Comparison of ENCODE assay signal across 20 cellular contexts in the genomic region with DNA sequence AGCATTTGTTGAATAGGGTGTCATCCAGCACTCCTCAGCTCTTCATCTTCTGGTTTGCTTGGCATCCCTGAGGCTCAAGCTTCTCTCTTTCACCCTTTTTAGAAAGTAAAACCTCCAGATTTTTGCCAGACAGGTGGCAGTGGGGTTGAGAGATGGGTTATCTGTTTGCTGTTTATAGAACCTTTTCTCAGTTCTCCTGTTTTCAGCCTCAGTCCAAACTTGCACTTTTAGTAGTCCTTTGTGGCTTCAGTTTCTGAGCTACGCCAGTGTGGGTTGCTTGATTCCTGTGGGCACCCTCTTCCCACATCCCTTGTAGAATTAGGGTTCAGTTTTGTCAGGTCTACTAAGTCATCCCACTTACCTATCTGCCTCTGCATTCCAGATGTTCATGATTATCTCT.
A peak's percentile ranks its signal among the peaks of the same experiment; 100 is the strongest.
DNase-seq lines count a peak whose midpoint lies in the region; ATAC-seq and TF ChIP-seq lines count a peak whose summit lies in the region.
"Had no signal": no experiment of that assay in that cellular context is flagged by ENCODE, and none has a peak within 500 bp of the region (broad histone marks: within the 10 kb centered on the region; RNA-seq: fewer than 3 reads in every experiment).

No MANE protein-coding gene starts in this region.

- no peaks in the 10 kb centered on the region for H3K9me2 ChIP-seq in MM.1S (replicated peaks; ENCODE audit: insufficient read depth, low read length)

- H3K23me2 ChIP-seq in H9 (ENCODE audit: insufficient read length, low read depth, low read length, poor library complexity, severe bottlenecking): no peaks in the 10 kb centered on the region

- no peaks in the 10 kb centered on the region for H3K36me3 ChIP-seq in MM.1S (replicated peaks; ENCODE audit: insufficient read depth, low read length)

- no peak overlapping the region for H2BK12ac ChIP-seq in H9 (ENCODE audit: insufficient read length, low read depth, low read length)

- no peak overlapping the region for H4K8ac ChIP-seq in H9 (replicated peaks; ENCODE audit: insufficient read length, low read depth, low read length)

- no peaks in the 10 kb centered on the region for H3K27me3 ChIP-seq in H9 (ENCODE audit: insufficient read depth, low read length)
- no peaks in the 10 kb centered on the region for H3K27me3 ChIP-seq in MM.1S (replicated peaks; ENCODE audit: insufficient read depth, low read length)
- H3K27me3 ChIP-seq: sigmoid colon, upper lobe of right lung had no signal

- peaks cover 6% of the 10 kb centered on the region; the same call in 1 of the 2 replicates for H3F3A ChIP-seq in MM.1S (ENCODE audit: insufficient read depth, low read length)

- no peaks in the 10 kb centered on the region for H3K79me1 ChIP-seq in H9 (ENCODE audit: insufficient read depth, low read depth, low read length, poor library complexity, severe bottlenecking)

- no peak overlapping the region for H2AK5ac ChIP-seq in H9 (ENCODE audit: insufficient read length, low read length)

- H3K27ac ChIP-seq in H9 (ENCODE audit: insufficient read length, low read depth, low read length): no peak overlapping the region
- H3K27ac ChIP-seq in MM.1S (ENCODE audit: low read length): no peak overlapping the region
- H3K27ac ChIP-seq in caudate nucleus (ENCODE audit: low read depth, low read length): no peak overlapping the region
- H3K27ac ChIP-seq: C4-2B, parathyroid adenoma, sigmoid colon, upper lobe of right lung had no signal

- DNase-seq in GM12864 (ENCODE audit: low read depth) (peak; percentile 30), H9 (no peak), MM.1S (peak; percentile 31), NCI-H774 (lab: John Stamatoyannopoulos, UW) (no peak), HuH-7 (ENCODE audit: low spot score) (no peak), caudate nucleus (lab: John Stamatoyannopoulos, UW) (no peak)
- DNase-seq: activated CD4-positive, alpha-beta T cell treated with anti-CD3 and anti-CD28 coated beads, Interleukin-2, amount 10 ng/mL, durations not matched to agents 7 days and 5 days; activated naive CD4-positive, alpha-beta T cell treated with anti-CD3 and anti-CD28 coated beads, Interleukin-2, amount 50 U/mL, for 16 hours; activated T-cell treated with anti-CD3 and anti-CD28 coated beads, Interleukin-2, amount 50 U/mL, for 4 hours; DMS79 treated with DMSO at 0.1 percent for 48 hours; naive thymus-derived CD4-positive, alpha-beta T cell; NCI-H187 treated with DMSO at 0.1 percent for 48 hours; NCI-H446; RPMI8226; sigmoid colon; upper lobe of right lung had no signal

- no CpG with 5 or more reads among the region's 1 CpG for WGBS in H9 (ENCODE audit: extremely low coverage, insufficient read length, low lambda C conversion rate)

- H3K27ac Mint-ChIP-seq in H9: peak overlapping the region; percentile 6 to 54 (median 13); a peak in 3 of 7 replicates
- H3K27ac Mint-ChIP-seq: activated CD4-positive, alpha-beta T cell treated with anti-CD3 and anti-CD28 coated beads, Interleukin-2, amount 10 ng/mL, durations not matched to agents 7 days and 5 days had no signal

- H3K27me3 Mint-ChIP-seq in H9 (ENCODE audit: low read depth): no peaks in the 10 kb centered on the region
- H3K27me3 Mint-ChIP-seq: activated CD4-positive, alpha-beta T cell treated with anti-CD3 and anti-CD28 coated beads, Interleukin-2, amount 10 ng/mL, durations not matched to agents 7 days and 5 days; naive thymus-derived CD4-positive, alpha-beta T cell had no signal

- H3K36me3 Mint-ChIP-seq in H9 (ENCODE audit: insufficient read depth in 1 of 3, low read depth in 3 of 3): peaks cover 23 to 63% (median 57%) of the 10 kb centered on the region in 3 experiments

- no peak overlapping the region for H2BK15ac ChIP-seq in H9 (ENCODE audit: low read depth, low read length)

- no peak overlapping the region for H2BK120ac ChIP-seq in H9 (ENCODE audit: low read depth, low read length, poor library complexity, severe bottlenecking)

- no peak overlapping the region for H3T11ph ChIP-seq in H9 (ENCODE audit: low read length)

- H3K23ac ChIP-seq in H9 (ENCODE audit: insufficient read length, low read depth, low read length): no peak overlapping the region

- peak; percentile 50 for ATAC-seq in GM19023 (IDR thresholded peaks at IDR 0.05; ENCODE audit: unreplicated experiment)
- no peak for ATAC-seq in esophagus mucosa
- ATAC-seq: activated T-cell treated with anti-CD3 and anti-CD28 coated beads, Interleukin-2, amount 50 U/mL, for 4 hours; naive thymus-derived CD4-positive, alpha-beta T cell; upper lobe of right lung had no signal

- H3K9me3 ChIP-seq in H9 (ENCODE audit: control insufficient read depth, low read depth, low read length) (no peaks in the 10 kb centered on the region), MM.1S (replicated peaks; ENCODE audit: insufficient read depth, low read length) (no peaks in the 10 kb centered on the region)
- H3K9me3 ChIP-seq: sigmoid colon, upper lobe of right lung had no signal

- H3K4me3 ChIP-seq in GM12864 (ENCODE audit: low read depth, low read length) (no peak overlapping the region), MM.1S (ENCODE audit: low read length) (no peak overlapping the region)
- H3K4me3 ChIP-seq: sigmoid colon, upper lobe of right lung had no signal

- no peaks in the 10 kb centered on the region for H3K9me3 Mint-ChIP-seq in H9
- H3K9me3 Mint-ChIP-seq: activated CD4-positive, alpha-beta T cell treated with anti-CD3 and anti-CD28 coated beads, Interleukin-2, amount 10 ng/mL, durations not matched to agents 7 days and 5 days; activated T-cell treated with anti-CD3 and anti-CD28 coated beads, Interleukin-2, amount 50 U/mL, for 4 hours; naive thymus-derived CD4-positive, alpha-beta T cell had no signal

- no peak overlapping the region for H2BK5ac ChIP-seq in H9 (ENCODE audit: insufficient read length, low read length)

- no peak overlapping the region for H4K91ac ChIP-seq in H9 (ENCODE audit: insufficient read length, low read depth, low read length)

- no peak overlapping the region for H2AFZ ChIP-seq in H9 (ENCODE audit: low read length)
- no peak overlapping the region for H2AFZ ChIP-seq in MM.1S (ENCODE audit: low read length)
- H2AFZ ChIP-seq: parathyroid adenoma had no signal

- H4K20me1 ChIP-seq in H9 (ENCODE audit: control insufficient read depth, insufficient read depth, insufficient read length): no peaks in the 10 kb centered on the region
- H4K20me1 ChIP-seq in MM.1S (ENCODE audit: insufficient read depth, low read length): no peaks in the 10 kb centered on the region

- H2BK20ac ChIP-seq in H9 (ENCODE audit: low read depth, low read length, poor library complexity, severe bottlenecking): no peak overlapping the region

- H3K4me2 ChIP-seq in H9 (ENCODE audit: insufficient read depth, insufficient read length, low read length): no peak overlapping the region
- H3K4me2 ChIP-seq in MM.1S (ENCODE audit: low read depth, low read length): no peak overlapping the region

- H3K9ac ChIP-seq in H9 (ENCODE audit: extremely low read depth, insufficient read length, low read length) (no peak overlapping the region), MM.1S (ENCODE audit: low read length) (no peak overlapping the region)
- H3K9ac ChIP-seq: parathyroid adenoma had no signal

- H4K5ac ChIP-seq in H9 (ENCODE audit: insufficient read length, low read depth, low read length): no peak overlapping the region

- H3K56ac ChIP-seq in H9 (ENCODE audit: insufficient read length, low read depth, low read length): no peak overlapping the region

- no peaks in the 10 kb centered on the region; the same call in 1 of the 2 replicates for H3K4me1 ChIP-seq in H9 (ENCODE audit: insufficient read depth, low read length)
- H3K4me1 ChIP-seq in MM.1S (ENCODE audit: low read length): peaks cover 8% of the 10 kb centered on the region
- H3K4me1 ChIP-seq: parathyroid adenoma, sigmoid colon, upper lobe of right lung had no signal

- peaks cover 17 to 19% of the 10 kb centered on the region in 2 experiments for H3K4me1 Mint-ChIP-seq in H9

- no peak for TF ChIP-seq CTCF in GM12864 (IDR thresholded peaks at IDR 0.05; ENCODE audit: low read depth, low read length, missing control alignments)
- no peak for TF ChIP-seq CTCF in H9 (conservative IDR thresholded peaks at IDR 0.05)
- TF ChIP-seq CTCF in MM.1S (IDR thresholded peaks at IDR 0.05; ENCODE audit: low read length): no peak

- no peak overlapping the region for H3K4ac ChIP-seq in H9 (ENCODE audit: low read depth, low read length)

- no peak overlapping the region for H3K14ac ChIP-seq in H9 (ENCODE audit: insufficient read depth, low read length)

- no peak overlapping the region for H3K4me3 Mint-ChIP-seq in H9
- H3K4me3 Mint-ChIP-seq: activated CD4-positive, alpha-beta T cell treated with anti-CD3 and anti-CD28 coated beads, Interleukin-2, amount 10 ng/mL, durations not matched to agents 7 days and 5 days; activated T-cell treated with anti-CD3 and anti-CD28 coated beads, Interleukin-2, amount 50 U/mL, for 4 hours; naive thymus-derived CD4-positive, alpha-beta T cell had no signal

- H3K79me2 ChIP-seq in H9 (ENCODE audit: insufficient read depth, low read length) (no peaks in the 10 kb centered on the region), MM.1S (ENCODE audit: low read length) (no peaks in the 10 kb centered on the region)
- H3K79me2 ChIP-seq: parathyroid adenoma had no signal

- no peak overlapping the region for H3K18ac ChIP-seq in H9 (ENCODE audit: insufficient read length, low read depth, low read length)

Comparison
In these comparisons a context has a peak if more than half of its experiments do, and no peak if none do; other contexts are left out.
1. DNase-seq: peak in GM12864 (single experiment) and MM.1S (single experiment); none in H9 (single experiment), NCI-H774 (single experiment), HuH-7 (single experiment) and caudate nucleus (0 of 61).